Comparison of ENCODE assay signal across 8 cellular contexts in genomic region chr4:103075435-103075893, GRCh38. TPM values are rescaled to one million over a fixed set of nuclear protein-coding genes. Genes with fewer than 3 reads are reported as not detected.
A peak's percentile ranks its signal among the peaks of the same experiment; 100 is the strongest.
DNase-seq lines count a peak whose midpoint lies in the region; ATAC-seq, FAIRE-seq and TF ChIP-seq lines count a peak whose summit lies in the region.

No MANE protein-coding gene starts in this region.

- intact Hi-C loops in CD8-positive, alpha-beta T cell (cut with DNase I, micrococcal nuclease), result loop anchor here (5.0 to 10.0 kb wide), 4 partner anchors 248 to 1731 kb away; partner anchors contain the start of genes NFKB1 (in 2 of the 2), PPP3CA (in 1 of the 2), SLC39A8 (in 1 of the 2) and UBE2D3 (in 1 of the 2)
- intact Hi-C loops in endothelial cell of umbilical vein (cut with micrococcal nuclease), result loop anchor here (2.0 kb wide), 1 partner anchor 29 kb away; no protein-coding TSS in a partner anchor

- TF ChIP-seq POLR2A in Peyer's patch (IDR thresholded peaks at IDR 0.05) (no peak), endothelial cell of umbilical vein (IDR thresholded peaks at IDR 0.05; ENCODE audit: low read depth, low read length) (no peak)

- H3K9me3 Mint-ChIP-seq in CD8-positive, alpha-beta T cell, result no peaks in the 10 kb centered on the region
- H3K9me3 Mint-ChIP-seq in neural crest cell, result no peaks in the 10 kb centered on the region

- H3K4me1 Mint-ChIP-seq in CD8-positive, alpha-beta T cell (ENCODE audit: low read depth), result peaks cover 52% of the 10 kb centered on the region
- H3K4me1 Mint-ChIP-seq in neural crest cell, result peaks cover 28% of the 10 kb centered on the region

- TSS peak; percentile 45 for BruUV-seq in endothelial cell of umbilical vein (replicated peaks; lab: Mats Ljungman, UMichigan)

- no peak for FAIRE-seq in endothelial cell of umbilical vein (lab: Jason Lieb, UNC)

- POLR2A ChIA-PET in CD8-positive, alpha-beta T cell (lab: Charles Lee), result interaction anchor here (1.1 kb wide), 1 partner anchor 24 kb away, joined by 5 read pairs; no protein-coding TSS in a partner anchor
- POLR2A ChIA-PET in endothelial cell of umbilical vein (lab: Charles Lee), result interaction anchor here (0.6 kb wide), 1 partner anchor 490 kb away, joined by 3 read pairs; no protein-coding TSS in a partner anchor

- H3K4me3 Mint-ChIP-seq in CD8-positive, alpha-beta T cell, result peak overlapping the region; percentile 94
- peak overlapping the region; percentile 97 for H3K4me3 Mint-ChIP-seq in neural crest cell

- no peak for ATAC-seq in CD8-positive, alpha-beta T cell
- ATAC-seq in GM19351 (IDR thresholded peaks at IDR 0.05; ENCODE audit: unreplicated experiment) (peak; percentile 0), GM19328 (IDR thresholded peaks at IDR 0.05; ENCODE audit: unreplicated experiment) (no peak)

- no peaks in the 10 kb centered on the region for H3K9me3 ChIP-seq in CD8-positive, alpha-beta T cell (ENCODE audit: low read length)
- H3K9me3 ChIP-seq in Peyer's patch, result no peaks in the 10 kb centered on the region
- H3K9me3 ChIP-seq in endothelial cell of umbilical vein (replicated peaks; ENCODE audit: control insufficient read depth, insufficient read depth, low read length), result no peaks in the 10 kb centered on the region

- H3K4me3 ChIP-seq in CD8-positive, alpha-beta T cell (ENCODE audit: low read depth, low read length), result peak overlapping the region; percentile 80
- peak overlapping the region; percentile 58 to 81 (median 76) for H3K4me3 ChIP-seq in Peyer's patch
- H3K4me3 ChIP-seq in endothelial cell of umbilical vein (replicated peaks in 1 of 3; ENCODE audit: insufficient read depth in 1 of 3, low read depth in 1 of 3, low read length in 3 of 3), result peak overlapping the region; percentile 76 to 83 (median 79)

- H4K20me1 ChIP-seq in endothelial cell of umbilical vein (replicated peaks; ENCODE audit: control insufficient read depth, extremely low read depth, insufficient read depth, low read length), result peaks cover 3% of the 10 kb centered on the region

- peak overlapping the region; percentile 92 for H3K9ac ChIP-seq in endothelial cell of umbilical vein (replicated peaks; ENCODE audit: extremely low read depth, insufficient read depth, low read length)

- peak overlapping the region; percentile 93 for H3K4me2 ChIP-seq in endothelial cell of umbilical vein (ENCODE audit: insufficient read depth, low read length)

- CTCF ChIA-PET in CD8-positive, alpha-beta T cell (lab: Charles Lee), result interaction anchor here (1.4 to 1.8 kb wide), 4 partner anchors 24 to 29 kb away, joined by 3 to 4 read pairs (median 4); partner anchors contain the start of gene BDH2
- CTCF ChIA-PET in endothelial cell of umbilical vein (lab: Charles Lee), result interaction anchor here (0.6 to 1.7 kb wide), 4 partner anchors 8 to 645 kb away, joined by 3 to 8 read pairs (median 4); partner anchors contain the start of gene BDH2

- H3K9me1 ChIP-seq in endothelial cell of umbilical vein (replicated peaks; ENCODE audit: control insufficient read depth, extremely low read depth, insufficient read depth, low read length), result no peaks in the 10 kb centered on the region

- H2AFZ ChIP-seq in endothelial cell of umbilical vein (ENCODE audit: low read depth, low read length), result peak overlapping the region; percentile 84

- no peaks in the 10 kb centered on the region for H3K27me3 ChIP-seq in CD8-positive, alpha-beta T cell (ENCODE audit: insufficient read depth, low read length)
- H3K27me3 ChIP-seq in Peyer's patch (no peaks in the 10 kb centered on the region), endothelial cell of umbilical vein (ENCODE audit: control insufficient read depth in 2 of 2, insufficient read depth in 2 of 2, low read length in 2 of 2) (no peaks in the 10 kb centered on the region)

- peaks cover 25% of the 10 kb centered on the region for H3K4me1 ChIP-seq in CD8-positive, alpha-beta T cell (ENCODE audit: insufficient read depth, low read length)
- H3K4me1 ChIP-seq in Peyer's patch, result peaks cover 0 to 4% (median 4%) of the 10 kb centered on the region in 4 donors
- H3K4me1 ChIP-seq in endothelial cell of umbilical vein (ENCODE audit: control insufficient read depth, extremely low read depth, insufficient read depth, low read length), result peaks cover 15% of the 10 kb centered on the region

- no peaks in the 10 kb centered on the region for H3K36me3 ChIP-seq in CD8-positive, alpha-beta T cell (ENCODE audit: insufficient read depth, low read length)
- H3K36me3 ChIP-seq in Peyer's patch (peaks cover 0 to 8% (median 0%) of the 10 kb centered on the region in 3 donors), endothelial cell of umbilical vein (ENCODE audit: control insufficient read depth in 2 of 2, extremely low read depth in 1 of 2, insufficient read depth in 2 of 2, low read length in 2 of 2) (no peaks in the 10 kb centered on the region)

- no peak for TF ChIP-seq CTCF in CD8-positive, alpha-beta T cell (IDR thresholded peaks at IDR 0.05)
- TF ChIP-seq CTCF in Peyer's patch (IDR thresholded peaks at IDR 0.05), result no peak
- TF ChIP-seq CTCF in endothelial cell of umbilical vein (IDR thresholded peaks at IDR 0.05; ENCODE audit: extremely low read depth in 1 of 2, insufficient read depth in 1 of 2, low read depth in 1 of 2, low read length in 2 of 2), result no peak
- no peak for TF ChIP-seq CTCF in neural crest cell (conservative IDR thresholded peaks at IDR 0.05)

- no peaks in the 10 kb centered on the region for H3K27me3 Mint-ChIP-seq in CD8-positive, alpha-beta T cell (ENCODE audit: low read depth)
- no peaks in the 10 kb centered on the region for H3K27me3 Mint-ChIP-seq in neural crest cell (ENCODE audit: low read depth)

- H3K79me2 ChIP-seq in endothelial cell of umbilical vein (ENCODE audit: control insufficient read depth, insufficient read depth, low read length), result peaks cover 47% of the 10 kb centered on the region

- H3K36me3 Mint-ChIP-seq in CD8-positive, alpha-beta T cell, result peaks cover 6% of the 10 kb centered on the region
- peaks cover 10% of the 10 kb centered on the region for H3K36me3 Mint-ChIP-seq in neural crest cell (ENCODE audit: low read depth)

- dilution Hi-C loops in endothelial cell of umbilical vein (cut with MboI; ENCODE audit: extremely low pct_ligation_motif_present, low sequenced_read_pairs), result no loop called here

- H3K27ac ChIP-seq in CD8-positive, alpha-beta T cell (ENCODE audit: low read depth, low read length), result peak overlapping the region; percentile 89
- H3K27ac ChIP-seq in Peyer's patch (peak overlapping the region; percentile 65 to 90 (median 86)), endothelial cell of umbilical vein (ENCODE audit: insufficient read depth, low read depth, low read length) (peak overlapping the region; percentile 92)

- peak overlapping the region; percentile 99 for H3K27ac Mint-ChIP-seq in CD8-positive, alpha-beta T cell
- H3K27ac Mint-ChIP-seq in neural crest cell (ENCODE audit: unreplicated experiment), result no peak overlapping the region

- no peak for DNase-seq in CD8-positive, alpha-beta T cell
- DNase-seq in Peyer's patch, result no peak
- peak; percentile 55 for DNase-seq in endothelial cell of umbilical vein (ENCODE audit: low read depth, low spot score)
- no peak for DNase-seq in neural crest cell (ENCODE audit: low read depth, low spot score)
- DNase-seq in dedifferentiated amniotic fluid mesenchymal stem cell (ENCODE audit: extremely low spot score), result no peak
- no peak for DNase-seq in NOMO-1 treated with dmso at 0.1 percent for 144 hours (lab: John Stamatoyannopoulos, UW; ENCODE audit: unreplicated experiment)

TF ChIP-seq in endothelial cell of umbilical vein, 7 proteins besides CTCF, POLR2A, EP300 and RAD21:
- no peak for TF ChIP-seq JUN (IDR thresholded peaks at IDR 0.05; ENCODE audit: borderline replicate concordance, insufficient read depth, insufficient read length, low read depth)

RNA-seq across cellular contexts. Expression of gene SLC9B2, which starts 1.1 kb away (rescaled TPM):
- 10 to 100 TPM; 24.7 to 27.6 TPM for total RNA-seq in CD8-positive, alpha-beta T cell
- total RNA-seq in Peyer's patch, result 10 to 100 TPM in 2 of 4 donors, 1 to 10 TPM in 2; 1.1 to 19.0 (median 7.8) TPM
- total RNA-seq in endothelial cell of umbilical vein, result 22.0 and 23.5 TPM in 2 replicates
- polyA plus RNA-seq in endothelial cell of umbilical vein, result 9.2 and 9.6 TPM in 2 replicates
- polyA plus RNA-seq in endothelial cell of umbilical vein (2011; cell fraction: cytosol; rRNA removed), result 9.1 and 9.5 TPM in 2 replicates
- polyA plus RNA-seq in endothelial cell of umbilical vein (2011; cell fraction: nucleus; rRNA removed), result 12.7 and 15.0 TPM in 2 replicates
- polyA plus RNA-seq in endothelial cell of umbilical vein (2012), result 19.4 and 26.8 TPM in 2 replicates
- 17.3 and 22.3 TPM in 2 replicates for polyA minus RNA-seq in endothelial cell of umbilical vein
- polyA minus RNA-seq in endothelial cell of umbilical vein (2011; cell fraction: cytosol; rRNA and poly(A)+ RNA removed), result 6.7 TPM
- 17.7 and 18.1 TPM in 2 replicates for polyA minus RNA-seq in endothelial cell of umbilical vein (2011; cell fraction: nucleus; rRNA and poly(A)+ RNA removed)
- total RNA-seq in neural crest cell, result 21.6 and 24.9 TPM in 2 replicates

RNA-seq across cellular contexts. Expression of gene BDH2, which starts 24.2 kb away (rescaled TPM):
- 10 to 100 TPM; 16.4 to 19.9 TPM for total RNA-seq in CD8-positive, alpha-beta T cell
- 100 to 1,000 TPM in 3 of 4 donors, 10 to 100 TPM in 1; 65.2 to 128 (median 114) TPM for total RNA-seq in Peyer's patch
- 29.4 and 36.4 TPM in 2 replicates for total RNA-seq in endothelial cell of umbilical vein
- 37.3 and 40.9 TPM in 2 replicates for polyA plus RNA-seq in endothelial cell of umbilical vein
- 39.3 and 50.8 TPM in 2 replicates for polyA plus RNA-seq in endothelial cell of umbilical vein (2011; cell fraction: cytosol; rRNA removed)
- 213 and 249 TPM in 2 replicates for polyA plus RNA-seq in endothelial cell of umbilical vein (2011; cell fraction: nucleus; rRNA removed)
- 56.9 and 58.0 TPM in 2 replicates for polyA plus RNA-seq in endothelial cell of umbilical vein (2012)
- 29.6 and 34.4 TPM in 2 replicates for polyA minus RNA-seq in endothelial cell of umbilical vein
- polyA minus RNA-seq in endothelial cell of umbilical vein (2011; cell fraction: cytosol; rRNA and poly(A)+ RNA removed), result 3.3 TPM
- 31.7 and 33.3 TPM in 2 replicates for polyA minus RNA-seq in endothelial cell of umbilical vein (2011; cell fraction: nucleus; rRNA and poly(A)+ RNA removed)
- 70.7 and 72.3 TPM in 2 replicates for total RNA-seq in neural crest cell

RNA-seq across cellular contexts. Expression of gene SLC9B1, which starts 56.0 kb away (rescaled TPM):
- total RNA-seq in CD8-positive, alpha-beta T cell, result 1 to 10 TPM; 1.7 to 4.0 TPM
- total RNA-seq in Peyer's patch (under 1 TPM in 1 of 4 donors, not detected in 3; 0.40 TPM), endothelial cell of umbilical vein (0.49 TPM in 1 of 2 replicates, not detected in the other), neural crest cell (1.7 and 2.0 TPM in 2 replicates)
- 0.19 TPM in 2 replicates for polyA plus RNA-seq in endothelial cell of umbilical vein
- 0.07 and 0.12 TPM in 2 replicates for polyA plus RNA-seq in endothelial cell of umbilical vein (2011; cell fraction: cytosol; rRNA removed)
- 0.35 and 0.36 TPM in 2 replicates for polyA plus RNA-seq in endothelial cell of umbilical vein (2011; cell fraction: nucleus; rRNA removed)
- polyA plus RNA-seq in endothelial cell of umbilical vein (2012), result 0.20 TPM in 1 of 2 replicates, not detected in the other
- polyA minus RNA-seq in endothelial cell of umbilical vein, result 0.76 and 0.97 TPM in 2 replicates
- polyA minus RNA-seq in endothelial cell of umbilical vein (2011; cell fraction: cytosol; rRNA and poly(A)+ RNA removed), result not detected
- 0.96 and 1.3 TPM in 2 replicates for polyA minus RNA-seq in endothelial cell of umbilical vein (2011; cell fraction: nucleus; rRNA and poly(A)+ RNA removed)
